In the genomic region with DNA sequence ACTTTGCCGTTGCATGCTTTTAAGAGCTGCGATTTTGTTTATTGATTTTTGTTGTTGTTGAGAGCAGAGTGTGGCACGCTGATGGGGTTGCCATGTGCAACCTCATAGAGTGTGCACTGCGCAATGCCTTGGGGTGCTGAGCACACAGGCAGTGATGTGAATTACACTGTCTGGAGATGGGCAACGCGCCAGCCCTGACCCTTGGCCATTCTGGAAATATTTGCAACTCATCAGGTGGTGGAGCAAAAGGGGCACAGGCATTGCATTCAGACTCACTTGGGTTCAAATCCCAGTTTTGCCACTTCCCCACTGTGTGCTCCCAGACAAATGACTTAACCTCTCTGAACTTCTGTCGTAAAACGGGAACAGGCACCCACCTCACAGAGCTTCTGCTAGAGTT, we compare ENCODE assay signal across 15 cellular contexts. TPM values are rescaled to one million over a fixed set of nuclear protein-coding genes. Genes with fewer than 3 reads are reported as not detected.
DNase-seq lines count a peak whose midpoint lies in the region; ATAC-seq and TF ChIP-seq lines count a peak whose summit lies in the region.
"Had no signal": no experiment of that assay in that cellular context is flagged by ENCODE, and none has a peak within 500 bp of the region (broad histone marks: within the 10 kb centered on the region; RNA-seq: fewer than 3 reads in every experiment).

No MANE protein-coding gene starts in this region.

- H3K27ac Mint-ChIP-seq in chondrocyte (ENCODE audit: unreplicated experiment): no peak overlapping the region
- H3K27ac Mint-ChIP-seq: H9 had no signal

- H3K4me1 Mint-ChIP-seq in chondrocyte (ENCODE audit: low read depth): peaks cover 58% of the 10 kb centered on the region
- H3K4me1 Mint-ChIP-seq: H9 had no signal

- H3K27ac ChIP-seq in ascending aorta: peak overlapping the region; percentile 81 to 97
- H3K27ac ChIP-seq in thoracic aorta: peak overlapping the region; percentile 98 to 99
- H3K27ac ChIP-seq: C4-2B, HL-60 had no signal

- ATAC-seq in thoracic aorta (ENCODE audit: insufficient number of reproducible peaks, low FRiP score, low read depth) (no peak), HG02840 (IDR thresholded peaks at IDR 0.05; ENCODE audit: low FRiP score, unreplicated experiment) (no peak), GM18873 (IDR thresholded peaks at IDR 0.05; ENCODE audit: low FRiP score, unreplicated experiment) (no peak)
- ATAC-seq: A549 had no signal

- H3K27me3 ChIP-seq in ascending aorta (no peaks in the 10 kb centered on the region), thoracic aorta (replicated peaks; ENCODE audit: insufficient read depth) (no peaks in the 10 kb centered on the region)
- H3K27me3 ChIP-seq: BE2C had no signal

- TF ChIP-seq CTCF in ascending aorta (IDR thresholded peaks at IDR 0.05) (no peak), chondrocyte (IDR thresholded peaks at IDR 0.05) (no peak), thoracic aorta (IDR thresholded peaks at IDR 0.05) (no peak)

- H3K36me3 ChIP-seq in ascending aorta (no peaks in the 10 kb centered on the region), thoracic aorta (no peaks in the 10 kb centered on the region)
- H3K36me3 ChIP-seq: BE2C had no signal

- no peak for DNase-seq in ascending aorta (ENCODE audit: low spot score in 2 of 2)
- peak; percentile 52 for DNase-seq in chondrocyte (ENCODE audit: low spot score)
- peak; percentile 75 for DNase-seq in posterior vena cava (ENCODE audit: low spot score)
- no peak for DNase-seq in thoracic aorta (ENCODE audit: low spot score)
- DNase-seq in activated naive CD4-positive, alpha-beta T cell treated with anti-CD3 and anti-CD28 coated beads, Interleukin-2, amount 50 U/mL, for 16 hours: no peak
- DNase-seq: BE2C; CD4-positive, alpha-beta memory T cell; DMS79; GOT3; H9 had no signal

- H3K4me3 Mint-ChIP-seq in chondrocyte (ENCODE audit: unreplicated experiment): no peak overlapping the region
- H3K4me3 Mint-ChIP-seq: H9 had no signal

- H3K9me3 ChIP-seq in ascending aorta (no peaks in the 10 kb centered on the region), thoracic aorta (no peaks in the 10 kb centered on the region)
- H3K9me3 ChIP-seq: BE2C had no signal

- H3K4me3 ChIP-seq in ascending aorta (no peak overlapping the region), thoracic aorta (no peak overlapping the region)
- H3K4me3 ChIP-seq: A549 had no signal

- peaks cover 3% of the 10 kb centered on the region for H3K36me3 Mint-ChIP-seq in chondrocyte (ENCODE audit: low read depth)
- H3K36me3 Mint-ChIP-seq: CD4-positive, alpha-beta memory T cell had no signal

- peaks cover 8% of the 10 kb centered on the region for H3K9me3 Mint-ChIP-seq in chondrocyte (ENCODE audit: low read depth)

- intact Hi-C loops in ascending aorta (cut with DNase I): no loop called here
- intact Hi-C loops in posterior vena cava (cut with DNase I): no loop called here

- no peaks in the 10 kb centered on the region for H3K27me3 Mint-ChIP-seq in chondrocyte (ENCODE audit: low read depth)

- peaks cover 18 to 56% of the 10 kb centered on the region in 2 donors for H3K4me1 ChIP-seq in ascending aorta
- peaks cover 27 to 66% of the 10 kb centered on the region in 2 donors for H3K4me1 ChIP-seq in thoracic aorta (ENCODE audit: control insufficient read depth in 1 of 2, low read depth in 2 of 2)
- H3K4me1 ChIP-seq: BE2C had no signal

RNA-seq across cellular contexts. Expression of a gene that starts 25.6 kb away (rescaled TPM):
- 3,919 TPM for total RNA-seq in ascending aorta
- total RNA-seq in chondrocyte: 91.5 to 171 TPM (median 150 TPM) in 3 replicates
- total RNA-seq in posterior vena cava: 1,000 to 10,000 TPM in 1 of 2 donors, 100 to 1,000 TPM in 1; 445 to 1,411 TPM
- 1,000 to 10,000 TPM in 1 of 2 donors, 100 to 1,000 TPM in 1; 813 to 3,699 TPM for total RNA-seq in thoracic aorta

Comparison
In these comparisons a context has a peak if more than half of its experiments do, and no peak if none do; other contexts are left out.
1. DNase-seq: peak in chondrocyte (single experiment) and posterior vena cava (single experiment); none in ascending aorta (0 of 2), thoracic aorta (single experiment) and activated naive CD4-positive, alpha-beta T cell treated with anti-CD3 and anti-CD28 coated beads, Interleukin-2, amount 50 U/mL, for 16 hours (single experiment).